Comparison of ENCODE assay signal across 16 cellular contexts in the genomic region with DNA sequence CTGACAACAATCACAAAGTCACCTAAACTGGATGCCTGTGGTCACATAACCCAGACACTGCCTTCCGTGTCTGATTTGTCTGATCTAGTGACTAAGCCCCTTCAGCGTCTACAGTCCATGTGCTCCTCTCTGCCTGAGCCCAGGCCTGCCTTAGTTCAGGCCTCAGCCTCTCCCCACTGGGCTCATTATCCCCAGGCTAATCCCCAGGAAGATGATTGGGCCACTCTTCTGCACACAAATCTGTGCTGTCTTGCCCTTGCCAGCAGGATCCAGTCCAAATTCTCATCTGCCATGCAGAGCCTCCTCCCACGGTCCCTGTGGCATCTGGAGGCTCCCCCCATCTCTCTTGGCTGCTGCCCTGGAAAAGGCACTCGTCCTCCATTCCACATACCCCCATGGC.
DNase-seq lines count a peak whose midpoint lies in the region; ATAC-seq and TF ChIP-seq lines count a peak whose summit lies in the region.
"Had no signal": no experiment of that assay in that cellular context is flagged by ENCODE, and none has a peak within 500 bp of the region (broad histone marks: within the 10 kb centered on the region; RNA-seq: fewer than 3 reads in every experiment).

No MANE protein-coding gene starts in this region.

- in situ Hi-C loops in brain microvascular endothelial cell (cut with HindIII; ENCODE audit: low pct_ligation_motif_present, low sequenced_read_pairs) = no loop called here

- no peak for TF ChIP-seq CTCF in brain microvascular endothelial cell (IDR thresholded peaks at IDR 0.05; ENCODE audit: low read depth, low read length, missing control alignments)

- no peaks in the 10 kb centered on the region for H4K20me1 ChIP-seq in Karpas-422 (ENCODE audit: insufficient read depth, low read depth, low read length)

- H3K79me2 ChIP-seq in Karpas-422 (ENCODE audit: low read length) = no peaks in the 10 kb centered on the region

- H3K27me3 ChIP-seq in brain microvascular endothelial cell (replicated peaks) (no peaks in the 10 kb centered on the region), Karpas-422 (ENCODE audit: low read length) (no peaks in the 10 kb centered on the region)
- H3K27me3 ChIP-seq: right lobe of liver had no signal

- H3K4me3 ChIP-seq in brain microvascular endothelial cell (ENCODE audit: low read depth, low read length) (no peak overlapping the region), Karpas-422 (ENCODE audit: low read length) (no peak overlapping the region)
- H3K4me3 ChIP-seq: A549, right lobe of liver had no signal

- no peaks in the 10 kb centered on the region for H3K9me3 ChIP-seq in Karpas-422 (ENCODE audit: low read length)
- H3K9me3 ChIP-seq: A549, right lobe of liver had no signal

- no peak overlapping the region for H3K4me2 ChIP-seq in Karpas-422 (ENCODE audit: low read depth, low read length, poor library complexity, severe bottlenecking)
- H3K4me2 ChIP-seq: A549 had no signal

- DNase-seq in NCI-H2196 (lab: John Stamatoyannopoulos, UW; ENCODE audit: unreplicated experiment) (peak; percentile 6), NCI-H2196 treated with DMSO at 0.1 percent for 48 hours (lab: John Stamatoyannopoulos, UW; ENCODE audit: unreplicated experiment) (no peak), NCI-H2081 treated with DMSO at 0.1 percent for 48 hours (lab: John Stamatoyannopoulos, UW) (peak; percentile 68), brain microvascular endothelial cell (peak; percentile 59), renal cortical epithelial cell (ENCODE audit: low read depth) (peak; percentile 69), Karpas-422 (no peak)
- DNase-seq: activated T-cell treated with anti-CD3 and anti-CD28 coated beads, Interleukin-2, amount 50 U/mL, for 1 hour; DMS53; effector memory CD8-positive, alpha-beta T cell; NCI-H187; right lobe of liver; SIG-M5 had no signal

- no peak overlapping the region for H3K9ac ChIP-seq in Karpas-422 (ENCODE audit: low read length)

- ATAC-seq in HG03108 (IDR thresholded peaks at IDR 0.05; ENCODE audit: unreplicated experiment) (no peak), GM21528 (IDR thresholded peaks at IDR 0.05; ENCODE audit: low FRiP score, unreplicated experiment) (no peak)
- ATAC-seq: A549; effector memory CD8-positive, alpha-beta T cell; WTC11 had no signal

- H3K36me3 ChIP-seq in brain microvascular endothelial cell (replicated peaks) = no peaks in the 10 kb centered on the region
- no peaks in the 10 kb centered on the region for H3K36me3 ChIP-seq in Karpas-422 (ENCODE audit: insufficient read depth, low read length)
- H3K36me3 ChIP-seq: right lobe of liver had no signal

- no peak overlapping the region for H3K27ac ChIP-seq in brain microvascular endothelial cell
- no peak overlapping the region for H3K27ac ChIP-seq in Karpas-422 (ENCODE audit: low read length)
- H3K27ac ChIP-seq: A549, right lobe of liver had no signal

- H3K4me1 ChIP-seq in Karpas-422 (ENCODE audit: low read length) = no peaks in the 10 kb centered on the region
- H3K4me1 ChIP-seq: A549, right lobe of liver had no signal

- no peaks in the 10 kb centered on the region for H3K9me2 ChIP-seq in Karpas-422 (replicated peaks; ENCODE audit: insufficient read depth, low read length)

- no peak overlapping the region for H2AFZ ChIP-seq in Karpas-422 (ENCODE audit: low read length)

Comparison
In these comparisons a context has a peak if more than half of its experiments do, and no peak if none do; other contexts are left out.
1. DNase-seq: peak in NCI-H2196 (single experiment), NCI-H2081 treated with DMSO at 0.1 percent for 48 hours (single experiment), brain microvascular endothelial cell (single experiment) and renal cortical epithelial cell (single experiment); none in NCI-H2196 treated with DMSO at 0.1 percent for 48 hours (single experiment) and Karpas-422 (single experiment).